ENCODE assay signal across 20 cellular contexts in the genomic region with DNA sequence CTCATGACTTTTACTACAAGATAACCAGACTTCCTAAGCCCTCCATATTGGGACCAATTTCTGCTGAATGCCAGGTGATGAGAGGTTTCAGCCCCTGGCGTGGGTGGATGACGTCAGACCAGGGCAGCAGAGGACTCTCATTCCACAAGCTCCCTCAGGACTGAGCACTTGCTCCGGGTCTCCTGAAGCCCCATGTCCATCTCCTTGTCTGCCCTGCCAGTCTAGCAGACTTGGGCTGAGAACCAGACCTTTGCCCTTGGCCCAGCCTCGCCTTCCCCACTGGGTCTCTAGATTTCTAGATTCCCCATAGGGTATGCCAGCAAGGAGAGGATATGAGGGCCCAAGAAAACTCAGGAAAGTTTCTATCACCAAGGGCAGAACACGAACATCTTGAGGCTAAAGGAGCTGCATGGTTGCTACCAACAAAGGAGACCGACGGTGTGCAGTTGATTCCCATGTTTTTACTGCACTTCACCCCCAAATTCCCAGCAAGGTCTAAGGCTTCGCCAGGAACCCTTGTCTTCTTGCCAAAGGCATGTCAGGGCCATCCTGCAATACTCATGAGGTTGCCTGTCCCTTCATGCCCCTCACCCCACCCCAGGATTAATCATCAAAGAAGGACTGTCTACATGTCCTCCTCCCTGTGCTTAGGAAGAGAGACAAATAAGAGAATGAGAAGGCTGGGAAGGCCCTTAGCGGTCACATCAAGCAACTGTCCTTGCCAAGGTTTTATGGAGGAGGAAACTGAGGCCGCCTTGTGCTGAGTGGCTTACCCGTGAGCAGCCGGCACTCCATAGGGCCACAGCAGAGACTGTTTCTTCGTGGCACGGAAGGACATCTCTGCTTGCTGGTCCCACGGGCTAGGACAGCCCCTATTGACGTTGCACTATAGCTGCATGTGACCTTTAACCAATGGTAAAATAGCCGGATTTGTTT.
DNase-seq lines count a peak whose midpoint lies in the region; ATAC-seq, FAIRE-seq and TF ChIP-seq lines count a peak whose summit lies in the region.
"Had no signal": no experiment of that assay in that cellular context is flagged by ENCODE, and none has a peak within 500 bp of the region (broad histone marks: within the 10 kb centered on the region; RNA-seq: fewer than 3 reads in every experiment).

No MANE protein-coding gene starts in this region.

- intact Hi-C loops in GM12878 (cut with micrococcal nuclease; ENCODE audit: unreplicated experiment) (no loop called here), lower lobe of right lung (cut with DNase I) (no loop called here)

- TF ChIP-seq POLR2A in GM12878 (IDR thresholded peaks at IDR 0.05; ENCODE audit: low read depth, low read length), result no peak

- peak; percentile 50 for ATAC-seq in HG02870 (IDR thresholded peaks at IDR 0.05; ENCODE audit: unreplicated experiment)
- peak; percentile 9; the same call in 2 of the 3 replicates for ATAC-seq in GM12878
- ATAC-seq in foreskin keratinocyte, result peak; percentile 45
- ATAC-seq in stimulated activated effector memory CD8-positive, alpha-beta T cell treated with anti-CD3 and anti-CD28 coated beads, Interleukin-12 subunit alpha, Interleukin-12 subunit beta, amount 100 ng/mL, for 72 hours, result no peak
- no peak for ATAC-seq in lower lobe of right lung
- ATAC-seq: CD8-positive, alpha-beta T cell had no signal

- H3K4me3 ChIP-seq in GM12878 (no peak overlapping the region), lower lobe of right lung (no peak overlapping the region)

- 0 out of 2 replicates have a peak, but pooled peaks cover 4% of the 10 kb centered on the region for H4K20me1 ChIP-seq in GM12878 (ENCODE audit: control insufficient read depth, insufficient read depth)

- RAD21 ChIA-PET in GM12878 (lab: Charles Lee; ENCODE audit: unreplicated experiment), result interaction anchor here (1.0 kb wide), 1 partner anchor 190 kb away, joined by 4 read pairs; a partner anchor contains a TSS

- TF ChIP-seq CTCF in GM12878 (IDR thresholded peaks at IDR 0.05 in 2 of 3, conservative IDR thresholded peaks at IDR 0.05 in 1 of 3; ENCODE audit: control insufficient read depth in 2 of 3, extremely low read depth in 1 of 3, insufficient read depth in 1 of 3, low read depth in 3 of 3, low read length in 3 of 3) (no peak), foreskin keratinocyte (conservative IDR thresholded peaks at IDR 0.05) (no peak), lower lobe of right lung (IDR thresholded peaks at IDR 0.05) (no peak)

- no peak for TF ChIP-seq RAD21 in GM12878 (IDR thresholded peaks at IDR 0.05; ENCODE audit: insufficient read depth, low read depth, low read length)

- H3K4me1 ChIP-seq in GM12878 (ENCODE audit: control insufficient read depth, insufficient read depth, low read length) (peaks cover 9% of the 10 kb centered on the region), foreskin keratinocyte (no peaks in the 10 kb centered on the region), lower lobe of right lung (peaks cover 3% of the 10 kb centered on the region)

- no peak overlapping the region for H3K9ac ChIP-seq in GM12878 (ENCODE audit: control insufficient read depth, insufficient read depth, low read length)

- peak overlapping the region; percentile 18 for H3K27ac Mint-ChIP-seq in stimulated activated effector memory CD8-positive, alpha-beta T cell treated with anti-CD3 and anti-CD28 coated beads, Interleukin-12 subunit alpha, Interleukin-12 subunit beta, amount 100 ng/mL, for 72 hours
- H3K27ac Mint-ChIP-seq: CD8-positive, alpha-beta T cell; IgD-negative memory B cell had no signal

- H3K36me3 Mint-ChIP-seq in stimulated activated effector memory CD8-positive, alpha-beta T cell treated with anti-CD3 and anti-CD28 coated beads, Interleukin-12 subunit alpha, Interleukin-12 subunit beta, amount 100 ng/mL, for 72 hours, result no peaks in the 10 kb centered on the region
- H3K36me3 Mint-ChIP-seq: CD8-positive, alpha-beta T cell; IgD-negative memory B cell had no signal

- H3K4me3 Mint-ChIP-seq in stimulated activated effector memory CD8-positive, alpha-beta T cell treated with anti-CD3 and anti-CD28 coated beads, Interleukin-12 subunit alpha, Interleukin-12 subunit beta, amount 100 ng/mL, for 72 hours, result no peak overlapping the region
- H3K4me3 Mint-ChIP-seq: B cell; CD8-positive, alpha-beta T cell; IgD-negative memory B cell had no signal

- H3K36me3 ChIP-seq in GM12878 (ENCODE audit: control insufficient read depth in 2 of 2, insufficient read depth in 2 of 2, low read length in 1 of 2) (no peaks in the 10 kb centered on the region), lower lobe of right lung (no peaks in the 10 kb centered on the region)

- H2AFZ ChIP-seq in GM12878 (ENCODE audit: control insufficient read depth, low read depth, low read length), result no peak overlapping the region

- TF ChIP-seq EP300 in GM12878 (IDR thresholded peaks at IDR 0.05; ENCODE audit: borderline replicate concordance in 1 of 2, control insufficient read depth in 1 of 2, low read depth in 2 of 2, low read length in 2 of 2), result no peak

- no peak overlapping the region for H3K4me2 ChIP-seq in GM12878 (ENCODE audit: control insufficient read depth, insufficient read depth)

- no peak overlapping the region for H3K27ac ChIP-seq in GM12878 (ENCODE audit: control insufficient read depth, insufficient read depth)
- H3K27ac ChIP-seq in foreskin keratinocyte, result no peak overlapping the region
- H3K27ac ChIP-seq in lower lobe of right lung, result no peak overlapping the region

- H3K27me3 ChIP-seq in GM12878 (replicated peaks in 1 of 2; ENCODE audit: control insufficient read depth in 2 of 2, insufficient read depth in 2 of 2, low read length in 1 of 2) (no peaks in the 10 kb centered on the region; a peak in 1 of 4 replicates), foreskin keratinocyte (peaks cover 9% of the 10 kb centered on the region), lower lobe of right lung (ENCODE audit: low read depth) (no peaks in the 10 kb centered on the region)

- SMC1A ChIA-PET in GM12878 (lab: Charles Lee; ENCODE audit: uncharacterized antibody, unreplicated experiment), result no interaction called here

- WGBS in GM12878 (ENCODE audit: insufficient coverage, insufficient replicate concordance, low lambda C conversion rate, missing lambda C conversion rate), result 41% methylated on average over 17 of the region's 17 CpGs

- CTCF ChIA-PET in GM12878 (lab: Yijun Ruan, JAX), result interaction anchor here (6.2 kb wide), 1 partner anchor 18 kb away, joined by 100 read pairs; no protein-coding TSS in a partner anchor

- no TSS peak for BruUV-seq in GM12878 (replicated peaks; lab: Mats Ljungman, UMichigan)

- no peaks in the 10 kb centered on the region for H3K79me2 ChIP-seq in GM12878 (ENCODE audit: control insufficient read depth, insufficient read depth, low read length)

- no peak for FAIRE-seq in GM12878 (lab: Jason Lieb, UNC)
- FAIRE-seq: D721Med, H1 had no signal

- no peaks in the 10 kb centered on the region for H3K9me3 ChIP-seq in GM12878 (replicated peaks; ENCODE audit: control insufficient read depth, insufficient read depth, low read length)
- H3K9me3 ChIP-seq in lower lobe of right lung, result no peaks in the 10 kb centered on the region

- in situ Hi-C loops in GM12878 (cut with MboI), result no loop called here

- no peaks in the 10 kb centered on the region for H3K4me1 Mint-ChIP-seq in stimulated activated effector memory CD8-positive, alpha-beta T cell treated with anti-CD3 and anti-CD28 coated beads, Interleukin-12 subunit alpha, Interleukin-12 subunit beta, amount 100 ng/mL, for 72 hours

- DNase-seq in GM12878 (ENCODE audit: low read depth, low spot score) (no peak), foreskin keratinocyte (peak in 1 of 2 donors; percentile 82), ecto neural progenitor cell (ENCODE audit: low spot score) (no peak), lower lobe of right lung (no peak), inferior parietal cortex (ENCODE audit: extremely low spot score) (no peak)
- no peak for DNase-seq in stimulated activated effector memory CD8-positive, alpha-beta T cell treated with anti-CD3 and anti-CD28 coated beads, Interleukin-12 subunit alpha, Interleukin-12 subunit beta, amount 100 ng/mL, for 72 hours (ENCODE audit: low spot score in 2 of 2)
- DNase-seq: ACHN; DND-41; GDM1; NCI-H146; NCI-H226; NCI-H526 treated with DMSO at 0.1 percent for 48 hours; NK-92 treated with Interleukin-12 subunit alpha and Interleukin-12 subunit beta, amount 100 ng/mL, for 24 hours; OCI-M1 had no signal

- POLR2A ChIA-PET in GM12878 (lab: Charles Lee), result no interaction called here

- no peaks in the 10 kb centered on the region for H3K9me3 Mint-ChIP-seq in stimulated activated effector memory CD8-positive, alpha-beta T cell treated with anti-CD3 and anti-CD28 coated beads, Interleukin-12 subunit alpha, Interleukin-12 subunit beta, amount 100 ng/mL, for 72 hours
- H3K9me3 Mint-ChIP-seq: CD8-positive, alpha-beta T cell; IgD-negative memory B cell had no signal

TF ChIP-seq in GM12878, 131 proteins besides CTCF, POLR2A, EP300 and RAD21:
- 0 out of 2 replicates have a peak, but pooled peaks have one; percentile 40 for TF ChIP-seq CREM (IDR thresholded peaks at IDR 0.05; ENCODE audit: low read depth)
- TF ChIP-seq EGR1 (IDR thresholded peaks at IDR 0.05; ENCODE audit: borderline replicate concordance in 1 of 2, low read depth in 2 of 2, low read length in 2 of 2), result peak in 1 of 2 experiments; percentile 59; a peak in 1 of 3 replicates
- TF ChIP-seq PML (IDR thresholded peaks at IDR 0.05; ENCODE audit: low read length), result no peak
- no peak for TF ChIP-seq KDM1A (IDR thresholded peaks at IDR 0.05; ENCODE audit: borderline replicate concordance)
- peak; percentile 68; the same call in 1 of the 2 replicates for TF ChIP-seq ATF7 (IDR thresholded peaks at IDR 0.05; ENCODE audit: low read depth)
- TF ChIP-seq, protein P1, sequence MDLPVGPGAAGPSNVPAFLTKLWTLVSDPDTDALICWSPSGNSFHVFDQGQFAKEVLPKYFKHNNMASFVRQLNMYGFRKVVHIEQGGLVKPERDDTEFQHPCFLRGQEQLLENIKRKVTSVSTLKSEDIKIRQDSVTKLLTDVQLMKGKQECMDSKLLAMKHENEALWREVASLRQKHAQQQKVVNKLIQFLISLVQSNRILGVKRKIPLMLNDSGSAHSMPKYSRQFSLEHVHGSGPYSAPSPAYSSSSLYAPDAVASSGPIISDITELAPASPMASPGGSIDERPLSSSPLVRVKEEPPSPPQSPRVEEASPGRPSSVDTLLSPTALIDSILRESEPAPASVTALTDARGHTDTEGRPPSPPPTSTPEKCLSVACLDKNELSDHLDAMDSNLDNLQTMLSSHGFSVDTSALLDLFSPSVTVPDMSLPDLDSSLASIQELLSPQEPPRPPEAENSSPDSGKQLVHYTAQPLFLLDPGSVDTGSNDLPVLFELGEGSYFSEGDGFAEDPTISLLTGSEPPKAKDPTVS (IDR thresholded peaks at IDR 0.05; ENCODE audit: low read depth, low read length), result no peak

Comparison
In these comparisons a context has a peak if more than half of its experiments do, and no peak if none do; other contexts are left out.
1. ATAC-seq: peak in HG02870 (single experiment), GM12878 (single experiment) and foreskin keratinocyte (single experiment); none in stimulated activated effector memory CD8-positive, alpha-beta T cell treated with anti-CD3 and anti-CD28 coated beads, Interleukin-12 subunit alpha, Interleukin-12 subunit beta, amount 100 ng/mL, for 72 hours (single experiment) and lower lobe of right lung (0 of 2).